21 cellular contexts compared by ENCODE assay signal in the genomic region with DNA sequence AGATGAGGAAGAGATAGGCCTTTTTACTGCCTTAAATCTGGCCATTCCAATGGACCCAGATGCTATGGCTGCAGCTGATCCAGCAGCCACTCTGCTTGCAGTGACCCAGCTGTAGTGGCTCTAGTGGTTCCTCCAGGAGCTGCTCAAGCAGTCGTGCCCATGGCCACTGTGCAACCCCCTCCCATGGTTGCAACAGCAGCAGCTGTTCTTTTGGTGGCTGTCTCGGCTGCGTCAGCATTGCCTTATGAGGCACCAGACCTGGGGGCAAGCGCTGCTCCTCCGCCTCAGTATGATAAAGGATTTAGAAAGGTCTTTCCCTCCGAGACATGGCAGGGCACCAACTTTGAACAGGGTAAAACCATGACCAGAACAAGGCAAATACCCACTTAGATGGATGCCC.
A peak's percentile ranks its signal among the peaks of the same experiment; 100 is the strongest.
DNase-seq lines count a peak whose midpoint lies in the region; ATAC-seq, FAIRE-seq and TF ChIP-seq lines count a peak whose summit lies in the region.
"Had no signal": no experiment of that assay in that cellular context is flagged by ENCODE, and none has a peak within 500 bp of the region (broad histone marks: within the 10 kb centered on the region; RNA-seq: fewer than 3 reads in every experiment).

No MANE protein-coding gene starts in this region.

- intact Hi-C loops in upper lobe of right lung (cut with DNase I) (no loop called here), dorsolateral prefrontal cortex (cut with DNase I) (no loop called here)

- peak overlapping the region; percentile 57; the same call in 1 of the 2 replicates for H4K8ac ChIP-seq in H1 (ENCODE audit: extremely low read depth, insufficient read depth, low read length)

- no peaks in the 10 kb centered on the region for H3K79me1 ChIP-seq in H1 (ENCODE audit: low read depth, low read length)

- H3K36me3 ChIP-seq in BLaER1 (no peaks in the 10 kb centered on the region), H1 (ENCODE audit: control insufficient read depth in 2 of 4, insufficient read depth in 4 of 4, low read length in 3 of 4) (no peaks in the 10 kb centered on the region), upper lobe of right lung (no peaks in the 10 kb centered on the region), hepatocyte (replicated peaks; ENCODE audit: insufficient read depth, low read depth) (no peaks in the 10 kb centered on the region)

- no peaks in the 10 kb centered on the region for H3K23me2 ChIP-seq in H1 (ENCODE audit: low read depth, low read length)

- no peak overlapping the region for H3K18ac ChIP-seq in H1 (ENCODE audit: extremely low read depth, low read length)

- no peak overlapping the region for H3K14ac ChIP-seq in H1 (ENCODE audit: insufficient read length)

- H3K9ac ChIP-seq in BLaER1 (no peak overlapping the region), H1 (replicated peaks in 1 of 4; ENCODE audit: extremely low read depth in 1 of 4, low read depth in 3 of 4, low read length in 3 of 4) (no peak overlapping the region)

- H2BK20ac ChIP-seq in H1 (ENCODE audit: low read length): no peak overlapping the region

- no peak for DNase-seq in GM12892 (ENCODE audit: insufficient read length)
- DNase-seq in H1 (ENCODE audit: low read depth in 1 of 2, low spot score in 2 of 2): no peak
- DNase-seq in upper lobe of right lung: peak; percentile 57
- DNase-seq in hepatocyte (ENCODE audit: low spot score): no peak
- no peak for DNase-seq in RCC 7860 (ENCODE audit: low spot score)
- no peak for DNase-seq in dorsolateral prefrontal cortex
- DNase-seq: AML-193; Caco-2; Calu3; CD4-positive, alpha-beta T cell; CD8-positive, alpha-beta T cell; DMS79 treated with DMSO at 0.1 percent for 48 hours; GF-D8 had no signal

- no peaks in the 10 kb centered on the region for H4K20me1 ChIP-seq in BLaER1
- H4K20me1 ChIP-seq in H1 (replicated peaks in 1 of 2; ENCODE audit: control insufficient read depth in 1 of 2, insufficient read depth in 2 of 2, low read length in 2 of 2): no peaks in the 10 kb centered on the region
- H4K20me1 ChIP-seq in hepatocyte (ENCODE audit: insufficient read depth, poor library complexity, severe bottlenecking): no peaks in the 10 kb centered on the region

- no peak overlapping the region for H2BK15ac ChIP-seq in H1 (ENCODE audit: low read length)

- TF ChIP-seq RAD21 in H1 (IDR thresholded peaks at IDR 0.05 in 1 of 2, conservative IDR thresholded peaks at IDR 0.05 in 1 of 2; ENCODE audit: low read depth in 2 of 2, low read length in 2 of 2): no peak

- H3K9me3 ChIP-seq in BLaER1 (peaks cover 11% of the 10 kb centered on the region), H1 (ENCODE audit: insufficient read depth in 2 of 2, low read depth in 1 of 2, low read length in 1 of 2) (0 out of 4 replicates have a peak, but pooled peaks cover 0 to 2% of the 10 kb centered on the region in 2 experiments), upper lobe of right lung (no peaks in the 10 kb centered on the region), hepatocyte (ENCODE audit: low read depth) (no peaks in the 10 kb centered on the region)
- H3K9me3 ChIP-seq: A549, Caco-2 had no signal

- H2BK120ac ChIP-seq in H1 (replicated peaks; ENCODE audit: low read depth, low read length): no peak overlapping the region

- no peak overlapping the region for H3K23ac ChIP-seq in H1 (ENCODE audit: insufficient read length)

- no peaks in the 10 kb centered on the region for H3K79me2 ChIP-seq in H1 (ENCODE audit: control insufficient read depth in 1 of 2, insufficient read depth in 2 of 2, low read length in 2 of 2)
- no peaks in the 10 kb centered on the region for H3K79me2 ChIP-seq in hepatocyte

- no peak for TF ChIP-seq CTCF in H1 (IDR thresholded peaks at IDR 0.05; ENCODE audit: control extremely low read depth in 1 of 3, insufficient read depth in 1 of 3, low read depth in 1 of 3, low read length in 3 of 3)
- TF ChIP-seq CTCF in upper lobe of right lung (IDR thresholded peaks at IDR 0.05): no peak
- no peak for TF ChIP-seq CTCF in hepatocyte (IDR thresholded peaks at IDR 0.05; ENCODE audit: poor library complexity)
- TF ChIP-seq CTCF in dorsolateral prefrontal cortex (IDR thresholded peaks at IDR 0.05 in 54 of 56, conservative IDR thresholded peaks at IDR 0.05 in 2 of 56; ENCODE audit: low read depth in 1 of 56, partially characterized antibody in 56 of 56): no peak

- H2AK5ac ChIP-seq in H1 (ENCODE audit: low read depth, low read length): no peak overlapping the region

- no peak overlapping the region for H2BK5ac ChIP-seq in H1 (ENCODE audit: low read depth, low read length)

- POLR2A ChIA-PET in H1 (lab: Charles Lee; ENCODE audit: partially characterized antibody): no interaction called here

- H2AFZ ChIP-seq in H1 (ENCODE audit: low read length): no peak overlapping the region
- no peak overlapping the region for H2AFZ ChIP-seq in hepatocyte

- TF ChIP-seq POLR2A in GM12892 (IDR thresholded peaks at IDR 0.05; ENCODE audit: low read depth, low read length) (no peak), H1 (IDR thresholded peaks at IDR 0.05; ENCODE audit: control extremely low read depth in 1 of 2, low read depth in 2 of 2, low read length in 2 of 2) (no peak)

- H3K4me3 ChIP-seq in BLaER1 (no peak overlapping the region), H1 (ENCODE audit: extremely low read depth in 1 of 4, insufficient read depth in 2 of 4, low read depth in 3 of 4, low read length in 4 of 4) (no peak overlapping the region), upper lobe of right lung (no peak overlapping the region), hepatocyte (no peak overlapping the region), dorsolateral prefrontal cortex (no peak overlapping the region)
- H3K4me3 ChIP-seq: A549 had no signal

- no peak for TF ChIP-seq EP300 in H1 (IDR thresholded peaks at IDR 0.05; ENCODE audit: borderline replicate concordance in 1 of 2, low read depth in 2 of 2, low read length in 2 of 2)

- FAIRE-seq in GM12892 (lab: Jason Lieb, UNC): peak; percentile 72
- no peak for FAIRE-seq in H1 (lab: Jason Lieb, UNC)
- FAIRE-seq in RCC 7860 (lab: Jason Lieb, UNC): no peak
- FAIRE-seq: A549, D721Med, G401.6, GM12891, GM18507 had no signal

- CTCF ChIA-PET in H1 (lab: Charles Lee; ENCODE audit: partially characterized antibody): no interaction called here

- H3K9me2 ChIP-seq in hepatocyte (replicated peaks; ENCODE audit: insufficient read depth): no peaks in the 10 kb centered on the region

- H4K91ac ChIP-seq in H1 (replicated peaks; ENCODE audit: insufficient read length, low read length): no peak overlapping the region

- H2BK12ac ChIP-seq in H1 (ENCODE audit: low read depth, low read length): no peak overlapping the region

- H3K27ac ChIP-seq in BLaER1 (peak overlapping the region; percentile 71; the same call in 1 of the 2 replicates), H1 (ENCODE audit: low read depth, low read length) (no peak overlapping the region), upper lobe of right lung (no peak overlapping the region), hepatocyte (no peak overlapping the region), dorsolateral prefrontal cortex (no peak overlapping the region)
- H3K27ac ChIP-seq: 22Rv1, A549, C4-2B had no signal

- H3K56ac ChIP-seq in H1 (replicated peaks; ENCODE audit: insufficient read length, low read depth, low read length): no peak overlapping the region

- WGBS in H1 (ENCODE audit: extremely low coverage in 1 of 2, insufficient coverage in 1 of 2, insufficient read length in 1 of 2, insufficient replicate concordance in 2 of 2, low coverage in 1 of 2, low lambda C conversion rate in 2 of 2, missing lambda C conversion rate in 1 of 2), 2 experiments: 97% methylated on average over 6 of the region's 6 CpGs; no CpG with 5 or more reads in 1 of the 2 experiments
- 91% methylated on average over 6 of the region's 6 CpGs for WGBS in hepatocyte (ENCODE audit: low lambda C conversion rate, missing lambda C conversion rate)

- H3K4me1 ChIP-seq in BLaER1: peaks cover 57% of the 10 kb centered on the region
- no peaks in the 10 kb centered on the region for H3K4me1 ChIP-seq in H1 (replicated peaks in 1 of 4; ENCODE audit: control insufficient read depth in 3 of 4, insufficient read depth in 4 of 4, low read length in 3 of 4)
- no peaks in the 10 kb centered on the region for H3K4me1 ChIP-seq in upper lobe of right lung
- H3K4me1 ChIP-seq in hepatocyte (ENCODE audit: insufficient read depth): no peaks in the 10 kb centered on the region
- H3K4me1 ChIP-seq: A549, Caco-2 had no signal

- H3K4me2 ChIP-seq in BLaER1 (peak overlapping the region; percentile 75), H1 (ENCODE audit: insufficient read depth in 1 of 2, low read depth in 2 of 2, low read length in 2 of 2) (no peak overlapping the region), hepatocyte (no peak overlapping the region)
- H3K4me2 ChIP-seq: A549 had no signal

- H3K27me3 ChIP-seq in BLaER1 (no peaks in the 10 kb centered on the region), H1 (replicated peaks in 1 of 4; ENCODE audit: control insufficient read depth in 3 of 4, extremely low read depth in 1 of 4, insufficient read depth in 3 of 4, low read length in 3 of 4) (no peaks in the 10 kb centered on the region), upper lobe of right lung (no peaks in the 10 kb centered on the region), hepatocyte (no peaks in the 10 kb centered on the region), dorsolateral prefrontal cortex (no peaks in the 10 kb centered on the region)

- no peak for ATAC-seq in upper lobe of right lung
- ATAC-seq: A549; CD8-positive, alpha-beta T cell had no signal

- H3K4ac ChIP-seq in H1 (replicated peaks; ENCODE audit: insufficient read length, low read depth, low read length): no peak overlapping the region

- no peak overlapping the region for H4K5ac ChIP-seq in H1 (ENCODE audit: insufficient read length, low read depth, low read length)

TF ChIP-seq in H1, 55 proteins besides CTCF, POLR2A, EP300 and RAD21 (continues in another document):
- TF ChIP-seq HDAC2 (IDR thresholded peaks at IDR 0.05; ENCODE audit: borderline replicate concordance in 1 of 2, low read depth in 2 of 2, low read length in 2 of 2) (no peak), RNF2 (IDR thresholded peaks at IDR 0.05; ENCODE audit: borderline replicate concordance, low read depth, low read length, missing control alignments, poor library complexity, severe bottlenecking) (no peak), SP4 (IDR thresholded peaks at IDR 0.05; ENCODE audit: low read length) (no peak), NRF1 (IDR thresholded peaks at IDR 0.05; ENCODE audit: low read depth, low read length) (no peak), GTF2F1 (IDR thresholded peaks at IDR 0.05; ENCODE audit: borderline replicate concordance, low read depth, low read length) (no peak)
